ENCODE assay signal across 8 cellular contexts in genomic region chr15:40092416-40093223, GRCh38. TPM values are rescaled to one million over a fixed set of nuclear protein-coding genes. Genes with fewer than 3 reads are reported as not detected.
A peak's percentile ranks its signal among the peaks of the same experiment; 100 is the strongest.
DNase-seq lines count a peak whose midpoint lies in the region; ATAC-seq and TF ChIP-seq lines count a peak whose summit lies in the region.

No MANE protein-coding gene starts in this region.

- no peak for ATAC-seq in GM21515 (IDR thresholded peaks at IDR 0.05; ENCODE audit: unreplicated experiment)
- no peak for ATAC-seq in HG02798 (IDR thresholded peaks at IDR 0.05; ENCODE audit: poor library complexity, unreplicated experiment)
- no peak for ATAC-seq in GM21576 (IDR thresholded peaks at IDR 0.05; ENCODE audit: unreplicated experiment)

- H3K27me3 ChIP-seq in mesenchymal stem cell (ENCODE audit: control insufficient read depth in 1 of 2, insufficient read depth in 1 of 2, low read length in 2 of 2): no peaks in the 10 kb centered on the region
- H3K27me3 ChIP-seq in MM.1S (replicated peaks; ENCODE audit: insufficient read depth, low read length): no peaks in the 10 kb centered on the region

- no peak overlapping the region for H3K4me3 ChIP-seq in astrocyte of the spinal cord (ENCODE audit: low read depth, low read length)
- H3K4me3 ChIP-seq in mesenchymal stem cell (ENCODE audit: insufficient read depth in 1 of 2, low read depth in 1 of 2, low read length in 2 of 2): peak overlapping the region in 1 of 2 experiments; percentile 21
- no peak overlapping the region for H3K4me3 ChIP-seq in MM.1S (ENCODE audit: low read length)

- H3K79me1 ChIP-seq in mesenchymal stem cell (replicated peaks; ENCODE audit: low read length, poor library complexity, severe bottlenecking): peaks cover 18% of the 10 kb centered on the region

- DNase-seq in COR-L47 (lab: John Stamatoyannopoulos, UW): peak; percentile 71
- DNase-seq in NCI-H2029 (lab: John Stamatoyannopoulos, UW): peak; percentile 59
- DNase-seq in astrocyte of the spinal cord (ENCODE audit: low read depth, low spot score): peak; percentile 84
- DNase-seq in mesenchymal stem cell: peak; percentile 96
- no peak for DNase-seq in MM.1S

- peak overlapping the region; percentile 92 for H2BK120ac ChIP-seq in mesenchymal stem cell (ENCODE audit: low read depth, low read length)

- H3K79me2 ChIP-seq in MM.1S (ENCODE audit: low read length): peaks cover 43% of the 10 kb centered on the region

- H3K9ac ChIP-seq in mesenchymal stem cell (ENCODE audit: low read length): peak overlapping the region; percentile 62
- no peak overlapping the region for H3K9ac ChIP-seq in MM.1S (ENCODE audit: low read length)

- peak overlapping the region; percentile 87 for H2BK15ac ChIP-seq in mesenchymal stem cell (ENCODE audit: low read depth, poor library complexity, severe bottlenecking)

- peak overlapping the region in 1 of 2 experiments; percentile 97 for H3K14ac ChIP-seq in mesenchymal stem cell (ENCODE audit: low read length in 2 of 2)

- H3K36me3 ChIP-seq in mesenchymal stem cell (ENCODE audit: control insufficient read depth in 1 of 2, insufficient read depth in 2 of 2, low read depth in 1 of 2, low read length in 2 of 2): peaks cover 5 to 41% of the 10 kb centered on the region in 2 experiments
- no peaks in the 10 kb centered on the region for H3K36me3 ChIP-seq in MM.1S (replicated peaks; ENCODE audit: insufficient read depth, low read length)

- peak overlapping the region; percentile 94 for H4K8ac ChIP-seq in mesenchymal stem cell (ENCODE audit: low read length)

- H3F3A ChIP-seq in MM.1S (ENCODE audit: insufficient read depth, low read length): peaks cover 20% of the 10 kb centered on the region

- H2AFZ ChIP-seq in mesenchymal stem cell (ENCODE audit: low read depth, low read length): no peak overlapping the region
- H2AFZ ChIP-seq in MM.1S (ENCODE audit: low read length): no peak overlapping the region

- H3K9me2 ChIP-seq in MM.1S (replicated peaks; ENCODE audit: insufficient read depth, low read length): no peaks in the 10 kb centered on the region

- H3K4ac ChIP-seq in mesenchymal stem cell (ENCODE audit: low read depth in 1 of 2, low read length in 2 of 2): peak overlapping the region; percentile 96 to 99

- H3K4me1 ChIP-seq in mesenchymal stem cell (ENCODE audit: control insufficient read depth, insufficient read depth, low read depth, low read length) (peaks cover 70% of the 10 kb centered on the region), MM.1S (ENCODE audit: low read length) (peaks cover 38% of the 10 kb centered on the region)

- peak overlapping the region; percentile 90 for H3K27ac ChIP-seq in mesenchymal stem cell (ENCODE audit: low read length, poor library complexity, severe bottlenecking)
- no peak overlapping the region for H3K27ac ChIP-seq in MM.1S (ENCODE audit: low read length)

- H4K91ac ChIP-seq in mesenchymal stem cell (ENCODE audit: low read length): peak overlapping the region; percentile 100

- no peaks in the 10 kb centered on the region for H4K20me1 ChIP-seq in MM.1S (ENCODE audit: insufficient read depth, low read length)

- H3K4me2 ChIP-seq in mesenchymal stem cell (ENCODE audit: low read length, poor library complexity, severe bottlenecking): peak overlapping the region; percentile 18
- H3K4me2 ChIP-seq in MM.1S (ENCODE audit: low read depth, low read length): no peak overlapping the region

- WGBS in mesenchymal stem cell: 3% methylated on average over 10 of the region's 12 CpGs

- no peaks in the 10 kb centered on the region for H3K9me3 ChIP-seq in mesenchymal stem cell (ENCODE audit: control insufficient read depth, low read length)
- no peaks in the 10 kb centered on the region for H3K9me3 ChIP-seq in MM.1S (replicated peaks; ENCODE audit: insufficient read depth, low read length)

- peak overlapping the region; percentile 99 for H2BK12ac ChIP-seq in mesenchymal stem cell (ENCODE audit: low read length in 2 of 2)

- peak overlapping the region; percentile 78 for H2BK5ac ChIP-seq in mesenchymal stem cell (ENCODE audit: low read depth, low read length, poor library complexity, severe bottlenecking)

- peak overlapping the region; percentile 99 for H3K18ac ChIP-seq in mesenchymal stem cell (ENCODE audit: low read depth in 1 of 2, low read length in 2 of 2)

- H3K23ac ChIP-seq in mesenchymal stem cell (ENCODE audit: low read length in 2 of 2): peak overlapping the region in 1 of 2 experiments; percentile 92

- TF ChIP-seq CTCF in astrocyte of the spinal cord (IDR thresholded peaks at IDR 0.05; ENCODE audit: low read depth, low read length): no peak
- TF ChIP-seq CTCF in MM.1S (IDR thresholded peaks at IDR 0.05; ENCODE audit: low read length): no peak

- in situ Hi-C loops in astrocyte of the spinal cord (cut with HindIII; ENCODE audit: low sequenced_read_pairs): no loop called here

- H2AK5ac ChIP-seq in mesenchymal stem cell (ENCODE audit: low read length, severe bottlenecking): peak overlapping the region; percentile 40

RNA-seq across cellular contexts. Expression of gene BMF, which starts 16.1 kb away (rescaled TPM):
- polyA plus RNA-seq in mesenchymal stem cell (2013, experiment 1 of 2): 18.5 TPM
- polyA plus RNA-seq in mesenchymal stem cell (2013, experiment 2 of 2): 17.8 TPM

RNA-seq across cellular contexts. Expression of gene SRP14, which starts 53.6 kb away (rescaled TPM):
- polyA plus RNA-seq in mesenchymal stem cell (2013, experiment 1 of 2): 684 TPM
- 720 TPM for polyA plus RNA-seq in mesenchymal stem cell (2013, experiment 2 of 2)
